9 cellular contexts compared by ENCODE assay signal in the genomic region with DNA sequence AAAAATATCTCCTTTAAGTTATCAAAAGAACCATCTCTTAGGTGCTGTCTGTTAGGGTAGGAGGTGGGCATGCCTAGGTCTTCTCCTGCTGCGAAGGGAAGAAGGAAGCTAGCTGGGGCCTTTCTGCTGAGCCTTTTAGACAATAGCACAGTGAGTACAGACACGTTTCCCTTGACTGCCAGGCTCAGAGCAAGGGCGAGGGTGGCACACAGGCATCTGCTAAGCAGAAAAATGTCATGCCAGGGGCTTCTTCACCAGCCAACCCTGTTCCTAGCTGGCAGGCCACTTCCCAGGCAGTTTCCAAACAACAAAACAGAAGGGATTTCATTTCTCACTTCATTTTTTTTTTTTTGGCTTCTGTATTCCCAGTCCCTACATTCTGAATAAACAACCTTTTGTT.
DNase-seq lines count a peak whose midpoint lies in the region; ATAC-seq and TF ChIP-seq lines count a peak whose summit lies in the region.
"Had no signal": no experiment of that assay in that cellular context is flagged by ENCODE, and none has a peak within 500 bp of the region (broad histone marks: within the 10 kb centered on the region; RNA-seq: fewer than 3 reads in every experiment).

No MANE protein-coding gene starts in this region.

- TF ChIP-seq CTCF in brain (conservative IDR thresholded peaks at IDR 0.05), result no peak

- peaks cover 3% of the 10 kb centered on the region for H3K4me1 ChIP-seq in HUES48 (ENCODE audit: control insufficient read depth, insufficient read depth, low read length)

- H3K36me3 ChIP-seq in HUES48 (ENCODE audit: control insufficient read depth, insufficient read depth, low read length), result no peaks in the 10 kb centered on the region

- ATAC-seq in GM19463 (IDR thresholded peaks at IDR 0.05; ENCODE audit: unreplicated experiment) (no peak), GM18498 (IDR thresholded peaks at IDR 0.05; ENCODE audit: unreplicated experiment) (no peak)

- H3K27ac ChIP-seq in HUES48 (ENCODE audit: low read depth, low read length) (peak overlapping the region; percentile 50), substantia nigra (ENCODE audit: low read depth, low read length, poor library complexity, severe bottlenecking) (peak overlapping the region; percentile 35)

- no peaks in the 10 kb centered on the region for H3K27me3 ChIP-seq in HUES48 (ENCODE audit: control insufficient read depth, insufficient read depth, low read length)

- H3K9ac ChIP-seq in HUES48 (ENCODE audit: low read depth, low read length), result no peak overlapping the region

- DNase-seq in medulla oblongata (ENCODE audit: extremely low spot score) (peak; percentile 69), substantia nigra (lab: John Stamatoyannopoulos, UW) (peak in 25 of 49 donors; percentile 2 to 37 (median 16)), GF-D8 (lab: John Stamatoyannopoulos, UW) (no peak), SKM-1 (lab: John Stamatoyannopoulos, UW; ENCODE audit: unreplicated experiment) (no peak)
- DNase-seq: SHP77 treated with DMSO at 0.1 percent for 48 hours had no signal

- no peaks in the 10 kb centered on the region for H3K9me3 Mint-ChIP-seq in brain

- no peaks in the 10 kb centered on the region for H3K36me3 Mint-ChIP-seq in brain

- peaks cover 47% of the 10 kb centered on the region for H3K4me1 Mint-ChIP-seq in brain

- H3K4me3 ChIP-seq in HUES48 (ENCODE audit: low read depth, low read length), result no peak overlapping the region

- H3K4me3 Mint-ChIP-seq in brain, result peak overlapping the region; percentile 47 to 95 (median 92)

- no peaks in the 10 kb centered on the region for H3K9me3 ChIP-seq in HUES48 (ENCODE audit: control insufficient read depth, insufficient read depth, low read length)

- H3K27ac Mint-ChIP-seq in brain, result peak overlapping the region; percentile 91 to 96 (median 96)

- no peaks in the 10 kb centered on the region for H3K27me3 Mint-ChIP-seq in brain

Comparison
In these comparisons a context has a peak if more than half of its experiments do, and no peak if none do; other contexts are left out.
1. DNase-seq: peak in medulla oblongata (single experiment) and substantia nigra (25 of 49); none in GF-D8 (single experiment) and SKM-1 (single experiment).